In the genomic region with DNA sequence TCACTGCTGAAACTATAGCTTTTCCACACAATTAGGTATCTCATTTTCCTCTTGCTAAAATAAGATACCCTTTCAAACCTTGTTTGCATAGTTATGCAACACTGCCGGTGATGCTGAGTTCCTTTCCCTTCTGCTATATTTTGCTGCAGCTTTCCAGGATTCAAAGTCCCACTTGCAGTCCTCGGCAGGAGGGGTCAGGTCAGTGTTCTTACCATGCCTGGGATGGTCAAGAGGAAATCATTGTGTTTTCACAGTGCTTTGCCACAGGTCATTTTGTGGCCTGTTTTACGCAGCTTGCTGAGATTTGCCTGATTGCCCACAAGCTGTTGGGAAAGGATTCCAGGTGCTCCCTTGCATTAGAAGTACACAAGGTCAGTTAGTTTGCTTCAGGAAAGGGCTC, we compare ENCODE assay signal across 1 cellular context.
TF ChIP-seq lines count a peak whose summit lies in the region.

No MANE protein-coding gene starts in this region.

TF ChIP-seq in HepG2, 621 proteins besides CTCF, POLR2A, EP300 and RAD21 (continued from another document and continues in another):
- TF ChIP-seq, protein P1, sequence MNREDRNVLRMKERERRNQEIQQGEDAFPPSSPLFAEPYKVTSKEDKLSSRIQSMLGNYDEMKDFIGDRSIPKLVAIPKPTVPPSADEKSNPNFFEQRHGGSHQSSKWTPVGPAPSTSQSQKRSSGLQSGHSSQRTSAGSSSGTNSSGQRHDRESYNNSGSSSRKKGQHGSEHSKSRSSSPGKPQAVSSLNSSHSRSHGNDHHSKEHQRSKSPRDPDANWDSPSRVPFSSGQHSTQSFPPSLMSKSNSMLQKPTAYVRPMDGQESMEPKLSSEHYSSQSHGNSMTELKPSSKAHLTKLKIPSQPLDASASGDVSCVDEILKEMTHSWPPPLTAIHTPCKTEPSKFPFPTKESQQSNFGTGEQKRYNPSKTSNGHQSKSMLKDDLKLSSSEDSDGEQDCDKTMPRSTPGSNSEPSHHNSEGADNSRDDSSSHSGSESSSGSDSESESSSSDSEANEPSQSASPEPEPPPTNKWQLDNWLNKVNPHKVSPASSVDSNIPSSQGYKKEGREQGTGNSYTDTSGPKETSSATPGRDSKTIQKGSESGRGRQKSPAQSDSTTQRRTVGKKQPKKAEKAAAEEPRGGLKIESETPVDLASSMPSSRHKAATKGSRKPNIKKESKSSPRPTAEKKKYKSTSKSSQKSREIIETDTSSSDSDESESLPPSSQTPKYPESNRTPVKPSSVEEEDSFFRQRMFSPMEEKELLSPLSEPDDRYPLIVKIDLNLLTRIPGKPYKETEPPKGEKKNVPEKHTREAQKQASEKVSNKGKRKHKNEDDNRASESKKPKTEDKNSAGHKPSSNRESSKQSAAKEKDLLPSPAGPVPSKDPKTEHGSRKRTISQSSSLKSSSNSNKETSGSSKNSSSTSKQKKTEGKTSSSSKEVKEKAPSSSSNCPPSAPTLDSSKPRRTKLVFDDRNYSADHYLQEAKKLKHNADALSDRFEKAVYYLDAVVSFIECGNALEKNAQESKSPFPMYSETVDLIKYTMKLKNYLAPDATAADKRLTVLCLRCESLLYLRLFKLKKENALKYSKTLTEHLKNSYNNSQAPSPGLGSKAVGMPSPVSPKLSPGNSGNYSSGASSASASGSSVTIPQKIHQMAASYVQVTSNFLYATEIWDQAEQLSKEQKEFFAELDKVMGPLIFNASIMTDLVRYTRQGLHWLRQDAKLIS (CRISPR knock-in tag; IDR thresholded peaks at IDR 0.05), result no peak
- TF ChIP-seq, protein P2, sequence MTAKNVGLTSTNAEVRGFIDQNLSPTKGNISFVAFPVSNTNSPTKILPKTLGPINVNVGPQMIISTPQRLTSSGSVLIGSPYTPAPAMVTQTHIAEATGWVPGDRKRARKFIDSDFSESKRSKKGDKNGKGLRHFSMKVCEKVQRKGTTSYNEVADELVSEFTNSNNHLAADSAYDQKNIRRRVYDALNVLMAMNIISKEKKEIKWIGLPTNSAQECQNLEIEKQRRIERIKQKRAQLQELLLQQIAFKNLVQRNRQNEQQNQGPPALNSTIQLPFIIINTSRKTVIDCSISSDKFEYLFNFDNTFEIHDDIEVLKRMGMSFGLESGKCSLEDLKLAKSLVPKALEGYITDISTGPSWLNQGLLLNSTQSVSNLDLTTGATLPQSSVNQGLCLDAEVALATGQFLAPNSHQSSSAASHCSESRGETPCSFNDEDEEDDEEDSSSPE (CRISPR knock-in tag; IDR thresholded peaks at IDR 0.05), result 0 out of 2 replicates have a peak, but pooled peaks have one; percentile 23
- TF ChIP-seq DNMT3B (CRISPR knock-in tag; conservative IDR thresholded peaks at IDR 0.05) (no peak), U2AF1 (optimal IDR thresholded peaks at IDR 0.05; ENCODE audit: low read depth, low read length) (no peak), MTERF4 (CRISPR knock-in tag; IDR thresholded peaks at IDR 0.05) (no peak), U2AF2 (IDR thresholded peaks at IDR 0.05; ENCODE audit: low read depth, low read length) (no peak), ZNF512 (CRISPR knock-in tag; IDR thresholded peaks at IDR 0.05) (no peak), SMAD1 (CRISPR knock-in tag; IDR thresholded peaks at IDR 0.05; ENCODE audit: borderline replicate concordance, low read depth) (no peak), ZNF7 (CRISPR knock-in tag; IDR thresholded peaks at IDR 0.05) (no peak), CSRNP1 (CRISPR knock-in tag; IDR thresholded peaks at IDR 0.05) (no peak), PTBP1 (IDR thresholded peaks at IDR 0.05; ENCODE audit: low read depth, low read length, poor library complexity, severe bottlenecking) (no peak), TOE1 (CRISPR knock-in tag; IDR thresholded peaks at IDR 0.05) (no peak), ZZZ3 (CRISPR knock-in tag; IDR thresholded peaks at IDR 0.05; ENCODE audit: borderline replicate concordance) (no peak), BRCA1 (CRISPR knock-in tag; IDR thresholded peaks at IDR 0.05) (no peak), JDP2 (CRISPR knock-in tag; IDR thresholded peaks at IDR 0.05; ENCODE audit: borderline replicate concordance) (no peak), YY1 (IDR thresholded peaks at IDR 0.05; ENCODE audit: insufficient read depth, insufficient replicate concordance, low read depth, low read length) (no peak), FOSL2 (CRISPR knock-in tag; IDR thresholded peaks at IDR 0.05) (no peak), SETDB1 (CRISPR knock-in tag; IDR thresholded peaks at IDR 0.05; ENCODE audit: borderline replicate concordance) (no peak), ZMYM2 (CRISPR knock-in tag; IDR thresholded peaks at IDR 0.05) (no peak), CENPT (CRISPR knock-in tag; IDR thresholded peaks at IDR 0.05; ENCODE audit: low read depth) (no peak), NFYB (CRISPR knock-in tag; IDR thresholded peaks at IDR 0.05) (no peak), NR2C2 (CRISPR knock-in tag; IDR thresholded peaks at IDR 0.05; ENCODE audit: borderline replicate concordance) (no peak), SMC3 (IDR thresholded peaks at IDR 0.05; ENCODE audit: low read length) (no peak), ZNF10 (CRISPR knock-in tag; IDR thresholded peaks at IDR 0.05; ENCODE audit: borderline replicate concordance, low read depth) (no peak), ZNF24 (IDR thresholded peaks at IDR 0.05) (no peak), ZSCAN5A (CRISPR knock-in tag; IDR thresholded peaks at IDR 0.05; ENCODE audit: borderline replicate concordance) (peak; percentile 24; the same call in 1 of the 2 replicates), ZKSCAN5 (CRISPR knock-in tag; IDR thresholded peaks at IDR 0.05) (no peak), GFI1 (CRISPR knock-in tag; IDR thresholded peaks at IDR 0.05; ENCODE audit: borderline replicate concordance) (peak; percentile 85), MYNN (CRISPR knock-in tag; IDR thresholded peaks at IDR 0.05; ENCODE audit: low read depth) (no peak), THAP9 (CRISPR knock-in tag; IDR thresholded peaks at IDR 0.05; ENCODE audit: borderline replicate concordance) (no peak), MTA3 (CRISPR knock-in tag; IDR thresholded peaks at IDR 0.05) (no peak), HBP1 (CRISPR knock-in tag; IDR thresholded peaks at IDR 0.05; ENCODE audit: low read depth) (no peak)
- TF ChIP-seq, protein P3, sequence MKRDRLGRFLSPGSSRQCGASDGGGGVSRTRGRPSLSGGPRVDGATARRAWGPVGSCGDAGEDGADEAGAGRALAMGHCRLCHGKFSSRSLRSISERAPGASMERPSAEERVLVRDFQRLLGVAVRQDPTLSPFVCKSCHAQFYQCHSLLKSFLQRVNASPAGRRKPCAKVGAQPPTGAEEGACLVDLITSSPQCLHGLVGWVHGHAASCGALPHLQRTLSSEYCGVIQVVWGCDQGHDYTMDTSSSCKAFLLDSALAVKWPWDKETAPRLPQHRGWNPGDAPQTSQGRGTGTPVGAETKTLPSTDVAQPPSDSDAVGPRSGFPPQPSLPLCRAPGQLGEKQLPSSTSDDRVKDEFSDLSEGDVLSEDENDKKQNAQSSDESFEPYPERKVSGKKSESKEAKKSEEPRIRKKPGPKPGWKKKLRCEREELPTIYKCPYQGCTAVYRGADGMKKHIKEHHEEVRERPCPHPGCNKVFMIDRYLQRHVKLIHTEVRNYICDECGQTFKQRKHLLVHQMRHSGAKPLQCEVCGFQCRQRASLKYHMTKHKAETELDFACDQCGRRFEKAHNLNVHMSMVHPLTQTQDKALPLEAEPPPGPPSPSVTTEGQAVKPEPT (CRISPR knock-in tag; IDR thresholded peaks at IDR 0.05; ENCODE audit: low read depth), result no peak
- TF ChIP-seq, protein P4, sequence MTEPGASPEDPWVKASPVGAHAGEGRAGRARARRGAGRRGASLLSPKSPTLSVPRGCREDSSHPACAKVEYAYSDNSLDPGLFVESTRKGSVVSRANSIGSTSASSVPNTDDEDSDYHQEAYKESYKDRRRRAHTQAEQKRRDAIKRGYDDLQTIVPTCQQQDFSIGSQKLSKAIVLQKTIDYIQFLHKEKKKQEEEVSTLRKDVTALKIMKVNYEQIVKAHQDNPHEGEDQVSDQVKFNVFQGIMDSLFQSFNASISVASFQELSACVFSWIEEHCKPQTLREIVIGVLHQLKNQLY (CRISPR knock-in tag; IDR thresholded peaks at IDR 0.05), result no peak
- TF ChIP-seq, protein P5, sequence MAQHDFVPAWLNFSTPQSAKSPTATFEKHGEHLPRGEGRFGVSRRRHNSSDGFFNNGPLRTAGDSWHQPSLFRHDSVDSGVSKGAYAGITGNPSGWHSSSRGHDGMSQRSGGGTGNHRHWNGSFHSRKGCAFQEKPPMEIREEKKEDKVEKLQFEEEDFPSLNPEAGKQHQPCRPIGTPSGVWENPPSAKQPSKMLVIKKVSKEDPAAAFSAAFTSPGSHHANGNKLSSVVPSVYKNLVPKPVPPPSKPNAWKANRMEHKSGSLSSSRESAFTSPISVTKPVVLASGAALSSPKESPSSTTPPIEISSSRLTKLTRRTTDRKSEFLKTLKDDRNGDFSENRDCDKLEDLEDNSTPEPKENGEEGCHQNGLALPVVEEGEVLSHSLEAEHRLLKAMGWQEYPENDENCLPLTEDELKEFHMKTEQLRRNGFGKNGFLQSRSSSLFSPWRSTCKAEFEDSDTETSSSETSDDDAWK (CRISPR knock-in tag; IDR thresholded peaks at IDR 0.05), result no peak
